10 cellular contexts compared by ENCODE assay signal in genomic region chr2:111071480-111072143, GRCh38. TPM values are rescaled to one million over a fixed set of nuclear protein-coding genes. Genes with fewer than 3 reads are reported as not detected.
DNase-seq lines count a peak whose midpoint lies in the region; ATAC-seq and TF ChIP-seq lines count a peak whose summit lies in the region.
"Had no signal": no experiment of that assay in that cellular context is flagged by ENCODE, and none has a peak within 500 bp of the region (broad histone marks: within the 10 kb centered on the region; RNA-seq: fewer than 3 reads in every experiment).

No MANE protein-coding gene starts in this region.

- H3K9me3 ChIP-seq in gastroesophageal sphincter (peaks cover 0 to 6% (median 0%) of the 10 kb centered on the region in 3 donors), stomach (peaks cover 0 to 15% (median 9%) of the 10 kb centered on the region in 4 donors)

- no peak for TF ChIP-seq EP300 in gastroesophageal sphincter (IDR thresholded peaks at IDR 0.05)
- no peak for TF ChIP-seq EP300 in stomach (IDR thresholded peaks at IDR 0.05)

- WGBS in gastroesophageal sphincter (ENCODE audit: low coverage in 1 of 2), 2 donors, result 33 to 36% methylated on average over 2 to 3 of the region's 4 CpGs
- 40 to 55% (median 50%) methylated on average over 4 of the region's 4 CpGs for WGBS in stomach, 5 donors

- H3K27me3 Mint-ChIP-seq in glutamatergic neuron (ENCODE audit: unreplicated experiment), result no peaks in the 10 kb centered on the region

- ATAC-seq in gastroesophageal sphincter, result peak; percentile 76
- ATAC-seq in HG02678 (IDR thresholded peaks at IDR 0.05; ENCODE audit: unreplicated experiment), result no peak
- ATAC-seq: natural killer cell treated with Interleukin-12 subunit alpha and Interleukin-12 subunit beta and Interleukin-15 and Interleukin-18, amount 100 ng/mL, for 72 hours had no signal

- TF ChIP-seq POLR2A in gastroesophageal sphincter (IDR thresholded peaks at IDR 0.05) (no peak), stomach (IDR thresholded peaks at IDR 0.05) (no peak)

- H3K4me1 ChIP-seq in gastroesophageal sphincter (peaks cover 0 to 16% (median 3%) of the 10 kb centered on the region in 3 donors), stomach (peaks cover 0 to 18% (median 4%) of the 10 kb centered on the region in 4 donors)

- TF ChIP-seq CTCF in gastroesophageal sphincter (IDR thresholded peaks at IDR 0.05), result no peak
- TF ChIP-seq CTCF in stomach (IDR thresholded peaks at IDR 0.05), result no peak
- no peak for TF ChIP-seq CTCF in glutamatergic neuron (IDR thresholded peaks at IDR 0.05; ENCODE audit: partially characterized antibody, unreplicated experiment)

- no peaks in the 10 kb centered on the region for H3K36me3 ChIP-seq in gastroesophageal sphincter
- no peaks in the 10 kb centered on the region for H3K36me3 ChIP-seq in stomach

- in situ Hi-C loops in SK-MEL-5 (cut with HindIII; ENCODE audit: low pct_unique_long_range_greater_than_20kb, low sequenced_read_pairs), result no loop called here

- H3K4me3 ChIP-seq in gastroesophageal sphincter, result no peak overlapping the region
- no peak overlapping the region for H3K4me3 ChIP-seq in stomach

- peaks cover 11% of the 10 kb centered on the region for H3K36me3 Mint-ChIP-seq in glutamatergic neuron (ENCODE audit: unreplicated experiment)

- intact Hi-C loops in stomach (cut with DNase I; ENCODE audit: low total_unique reads), result no loop called here

- DNase-seq in DMS 273 (lab: John Stamatoyannopoulos, UW; ENCODE audit: unreplicated experiment), result peak; percentile 26
- DNase-seq in DMS 273 treated with DMSO at 0.1 percent for 48 hours (lab: John Stamatoyannopoulos, UW), result no peak
- peak; percentile 93 for DNase-seq in SK-MEL-5 (ENCODE audit: low read depth, low spot score)
- no peak for DNase-seq in stomach
- DNase-seq in mesenteric fat pad (ENCODE audit: low spot score), result no peak
- DNase-seq in glutamatergic neuron, result no peak

- H3K27ac ChIP-seq in gastroesophageal sphincter (peak overlapping the region in 3 of 4 donors; percentile 30 to 49 (median 44)), stomach (peak overlapping the region in 4 of 5 donors; percentile 26 to 39 (median 34))
- H3K27ac ChIP-seq: 22Rv1 had no signal

- no peak overlapping the region for H3K4me3 Mint-ChIP-seq in glutamatergic neuron (ENCODE audit: unreplicated experiment)
- H3K4me3 Mint-ChIP-seq: natural killer cell treated with Interleukin-12 subunit alpha and Interleukin-12 subunit beta and Interleukin-15 and Interleukin-18, amount 100 ng/mL, for 72 hours had no signal

- peaks cover 8% of the 10 kb centered on the region for H3K4me1 Mint-ChIP-seq in glutamatergic neuron (ENCODE audit: low read depth, unreplicated experiment)

- no peaks in the 10 kb centered on the region for H3K27me3 ChIP-seq in gastroesophageal sphincter
- no peaks in the 10 kb centered on the region for H3K27me3 ChIP-seq in stomach

- no peak overlapping the region for H3K27ac Mint-ChIP-seq in glutamatergic neuron (ENCODE audit: unreplicated experiment)
- H3K27ac Mint-ChIP-seq: natural killer cell treated with Interleukin-12 subunit alpha and Interleukin-12 subunit beta and Interleukin-15 and Interleukin-18, amount 100 ng/mL, for 72 hours had no signal

- H3K9me3 Mint-ChIP-seq in glutamatergic neuron (ENCODE audit: unreplicated experiment), result peaks cover 1% of the 10 kb centered on the region

RNA-seq across cellular contexts. Expression of gene BCL2L11, which starts 49.1 kb away (rescaled TPM):
- 5.2 and 5.4 TPM in 2 replicates for total RNA-seq in SK-MEL-5 (2014; rRNA removed; shearing (Covaris generic))
- 7.6 and 9.7 TPM in 2 replicates for polyA plus RNA-seq in SK-MEL-5 (2015; cell fraction: cytosol; rRNA removed)
- 9.1 and 10.7 TPM in 2 replicates for polyA plus RNA-seq in SK-MEL-5 (2015; cell fraction: nucleus; rRNA removed)
- total RNA-seq in gastroesophageal sphincter (100 to 1,000 TPM in 1 of 4 donors, 10 to 100 TPM in 2, 1 to 10 TPM in 1; 8.5 to 120 (median 41.7) TPM), stomach (10 to 100 TPM in 3 of 5 donors, 1 to 10 TPM in 1, under 1 TPM in 1; 0.29 to 41.2 (median 16.2) TPM), mesenteric fat pad (9.0 TPM), glutamatergic neuron (ENCODE audit: unreplicated experiment) (20.0 TPM)
- 1 to 10 TPM; 4.3 to 4.9 (median 4.6) TPM for polyA plus RNA-seq in stomach

Comparison
In these comparisons a context has a peak if more than half of its experiments do, and no peak if none do; other contexts are left out.
1. DNase-seq: peak in DMS 273 (single experiment) and SK-MEL-5 (single experiment); none in DMS 273 treated with DMSO at 0.1 percent for 48 hours (single experiment), stomach (single experiment), mesenteric fat pad (single experiment) and glutamatergic neuron (single experiment).